Comparison of ENCODE assay signal across 1 cellular context in genomic region chrX:41333994-41334865, GRCh38.
TF ChIP-seq lines count a peak whose summit lies in the region.

DDX3X (plus strand) TSS chrX:41334162; CDS start chrX:41334253, 91 bp downstream.

TF ChIP-seq in WTC11, 78 proteins besides CTCF, POLR2A, EP300 and RAD21 (continued from another document):
- no peak for TF ChIP-seq ELF4 (CRISPR knock-in tag; IDR thresholded peaks at IDR 0.05; ENCODE audit: low read depth)
- TF ChIP-seq, protein P1, sequence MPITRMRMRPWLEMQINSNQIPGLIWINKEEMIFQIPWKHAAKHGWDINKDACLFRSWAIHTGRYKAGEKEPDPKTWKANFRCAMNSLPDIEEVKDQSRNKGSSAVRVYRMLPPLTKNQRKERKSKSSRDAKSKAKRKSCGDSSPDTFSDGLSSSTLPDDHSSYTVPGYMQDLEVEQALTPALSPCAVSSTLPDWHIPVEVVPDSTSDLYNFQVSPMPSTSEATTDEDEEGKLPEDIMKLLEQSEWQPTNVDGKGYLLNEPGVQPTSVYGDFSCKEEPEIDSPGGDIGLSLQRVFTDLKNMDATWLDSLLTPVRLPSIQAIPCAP (CRISPR knock-in tag; IDR thresholded peaks at IDR 0.05) = no peak
- TF ChIP-seq PRRX2 (CRISPR knock-in tag; IDR thresholded peaks at IDR 0.05) = peak; percentile 67; the same call in 1 of the 2 replicates
- TF ChIP-seq, protein P2, sequence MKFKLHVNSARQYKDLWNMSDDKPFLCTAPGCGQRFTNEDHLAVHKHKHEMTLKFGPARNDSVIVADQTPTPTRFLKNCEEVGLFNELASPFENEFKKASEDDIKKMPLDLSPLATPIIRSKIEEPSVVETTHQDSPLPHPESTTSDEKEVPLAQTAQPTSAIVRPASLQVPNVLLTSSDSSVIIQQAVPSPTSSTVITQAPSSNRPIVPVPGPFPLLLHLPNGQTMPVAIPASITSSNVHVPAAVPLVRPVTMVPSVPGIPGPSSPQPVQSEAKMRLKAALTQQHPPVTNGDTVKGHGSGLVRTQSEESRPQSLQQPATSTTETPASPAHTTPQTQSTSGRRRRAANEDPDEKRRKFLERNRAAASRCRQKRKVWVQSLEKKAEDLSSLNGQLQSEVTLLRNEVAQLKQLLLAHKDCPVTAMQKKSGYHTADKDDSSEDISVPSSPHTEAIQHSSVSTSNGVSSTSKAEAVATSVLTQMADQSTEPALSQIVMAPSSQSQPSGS (CRISPR knock-in tag; IDR thresholded peaks at IDR 0.05; ENCODE audit: borderline replicate concordance, low read depth) = no peak
- TF ChIP-seq SMAD4 (CRISPR knock-in tag; IDR thresholded peaks at IDR 0.05) = peak; percentile 12; the same call in 1 of the 2 replicates
- TF ChIP-seq, protein P3, sequence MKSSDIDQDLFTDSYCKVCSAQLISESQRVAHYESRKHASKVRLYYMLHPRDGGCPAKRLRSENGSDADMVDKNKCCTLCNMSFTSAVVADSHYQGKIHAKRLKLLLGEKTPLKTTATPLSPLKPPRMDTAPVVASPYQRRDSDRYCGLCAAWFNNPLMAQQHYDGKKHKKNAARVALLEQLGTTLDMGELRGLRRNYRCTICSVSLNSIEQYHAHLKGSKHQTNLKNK (CRISPR knock-in tag; IDR thresholded peaks at IDR 0.05) = no peak
- TF ChIP-seq IRF2 (CRISPR knock-in tag; IDR thresholded peaks at IDR 0.05; ENCODE audit: borderline replicate concordance, low read depth) = no peak
- no peak for TF ChIP-seq ZNF121 (CRISPR knock-in tag; IDR thresholded peaks at IDR 0.05)
- TF ChIP-seq ATF1 (CRISPR knock-in tag; IDR thresholded peaks at IDR 0.05) = 0 out of 2 replicates have a peak, but pooled peaks have one; percentile 25
- TF ChIP-seq FOXJ3 (CRISPR knock-in tag; IDR thresholded peaks at IDR 0.05; ENCODE audit: borderline replicate concordance) = no peak
- 0 out of 2 replicates have a peak, but pooled peaks have one; percentile 36 for TF ChIP-seq KAT7 (CRISPR knock-in tag; IDR thresholded peaks at IDR 0.05; ENCODE audit: borderline replicate concordance)
- no peak for TF ChIP-seq NR2C2 (CRISPR knock-in tag; IDR thresholded peaks at IDR 0.05)
- TF ChIP-seq, protein P4, sequence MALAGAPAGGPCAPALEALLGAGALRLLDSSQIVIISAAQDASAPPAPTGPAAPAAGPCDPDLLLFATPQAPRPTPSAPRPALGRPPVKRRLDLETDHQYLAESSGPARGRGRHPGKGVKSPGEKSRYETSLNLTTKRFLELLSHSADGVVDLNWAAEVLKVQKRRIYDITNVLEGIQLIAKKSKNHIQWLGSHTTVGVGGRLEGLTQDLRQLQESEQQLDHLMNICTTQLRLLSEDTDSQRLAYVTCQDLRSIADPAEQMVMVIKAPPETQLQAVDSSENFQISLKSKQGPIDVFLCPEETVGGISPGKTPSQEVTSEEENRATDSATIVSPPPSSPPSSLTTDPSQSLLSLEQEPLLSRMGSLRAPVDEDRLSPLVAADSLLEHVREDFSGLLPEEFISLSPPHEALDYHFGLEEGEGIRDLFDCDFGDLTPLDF (CRISPR knock-in tag; IDR thresholded peaks at IDR 0.05) = no peak
- TF ChIP-seq ATF3 (CRISPR knock-in tag; conservative IDR thresholded peaks at IDR 0.05) = 0 out of 2 replicates have a peak, but pooled peaks have one; percentile 7
- TF ChIP-seq JUN (CRISPR knock-in tag; IDR thresholded peaks at IDR 0.05) = peak; percentile 48; the same call in 1 of the 2 replicates
- TF ChIP-seq SP1 (CRISPR knock-in tag; conservative IDR thresholded peaks at IDR 0.05) = peak; percentile 14; the same call in 1 of the 2 replicates
- TF ChIP-seq ZNF138 (CRISPR knock-in tag; conservative IDR thresholded peaks at IDR 0.05) = no peak
- TF ChIP-seq, protein P5, sequence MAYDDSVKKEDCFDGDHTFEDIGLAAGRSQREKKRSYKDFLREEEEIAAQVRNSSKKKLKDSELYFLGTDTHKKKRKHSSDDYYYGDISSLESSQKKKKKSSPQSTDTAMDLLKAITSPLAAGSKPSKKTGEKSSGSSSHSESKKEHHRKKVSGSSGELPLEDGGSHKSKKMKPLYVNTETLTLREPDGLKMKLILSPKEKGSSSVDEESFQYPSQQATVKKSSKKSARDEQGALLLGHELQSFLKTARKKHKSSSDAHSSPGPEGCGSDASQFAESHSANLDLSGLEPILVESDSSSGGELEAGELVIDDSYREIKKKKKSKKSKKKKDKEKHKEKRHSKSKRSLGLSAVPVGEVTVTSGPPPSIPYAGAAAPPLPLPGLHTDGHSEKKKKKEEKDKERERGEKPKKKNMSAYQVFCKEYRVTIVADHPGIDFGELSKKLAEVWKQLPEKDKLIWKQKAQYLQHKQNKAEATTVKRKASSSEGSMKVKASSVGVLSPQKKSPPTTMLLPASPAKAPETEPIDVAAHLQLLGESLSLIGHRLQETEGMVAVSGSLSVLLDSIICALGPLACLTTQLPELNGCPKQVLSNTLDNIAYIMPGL (CRISPR knock-in tag; IDR thresholded peaks at IDR 0.05) = peak; percentile 57
- TF ChIP-seq ARID4B (CRISPR knock-in tag; IDR thresholded peaks at IDR 0.05; ENCODE audit: borderline replicate concordance) = no peak; the same call in 1 of the 2 replicates
- TF ChIP-seq CBFB (CRISPR knock-in tag; IDR thresholded peaks at IDR 0.05; ENCODE audit: low read depth) = no peak
- no peak for TF ChIP-seq ZNF532 (CRISPR knock-in tag; IDR thresholded peaks at IDR 0.05; ENCODE audit: borderline replicate concordance)
- no peak for TF ChIP-seq ZNF396 (CRISPR knock-in tag; IDR thresholded peaks at IDR 0.05; ENCODE audit: borderline replicate concordance)
- 0 out of 2 replicates have a peak, but pooled peaks have one; percentile 29 for TF ChIP-seq GABPB1 (CRISPR knock-in tag; IDR thresholded peaks at IDR 0.05)
TF ChIP-seq in WTC11: peak in this region for 18.
